ENCODE assay signal across 1 cellular context in genomic region chr7:138223402-138223872, GRCh38.
TF ChIP-seq lines count a peak whose summit lies in the region.

No MANE protein-coding gene starts in this region.

TF ChIP-seq in K562, 482 proteins besides CTCF, POLR2A, EP300 and RAD21 (continued from another document and continues in another):
- no peak for TF ChIP-seq GMEB1 (CRISPR knock-in tag; IDR thresholded peaks at IDR 0.05)
- no peak for TF ChIP-seq HOXB6 (CRISPR knock-in tag; IDR thresholded peaks at IDR 0.05; ENCODE audit: borderline replicate concordance)
- TF ChIP-seq ZNF507 (tag; conservative IDR thresholded peaks at IDR 0.05), result 0 out of 2 replicates have a peak, but pooled peaks have one; percentile 23
- TF ChIP-seq PRDM10 (IDR thresholded peaks at IDR 0.05; ENCODE audit: partially characterized antibody), result peak; percentile 33
- 0 out of 2 replicates have a peak, but pooled peaks have one; percentile 47 for TF ChIP-seq ZNF584 (CRISPR knock-in tag; IDR thresholded peaks at IDR 0.05; ENCODE audit: low read depth)
- TF ChIP-seq ATF1 (CRISPR knock-in tag; IDR thresholded peaks at IDR 0.05), result no peak
- TF ChIP-seq ATF1 (tag; IDR thresholded peaks at IDR 0.05), result peak; percentile 46; the same call in 1 of the 2 replicates
- TF ChIP-seq SRF (CRISPR knock-in tag; IDR thresholded peaks at IDR 0.05), result peak in 1 of 2 experiments; percentile 65; a peak in 1 of 4 replicates
- 0 out of 2 replicates have a peak, but pooled peaks have one; percentile 22 for TF ChIP-seq ZNF347 (CRISPR knock-in tag; IDR thresholded peaks at IDR 0.05; ENCODE audit: low read depth)
- 0 out of 4 replicates have a peak, but pooled peaks of 1 of the 2 experiments have one; percentile 20 for TF ChIP-seq FOXA3 (CRISPR knock-in tag; conservative IDR thresholded peaks at IDR 0.05 in 1 of 2, IDR thresholded peaks at IDR 0.05 in 1 of 2)
- TF ChIP-seq PHF21A (IDR thresholded peaks at IDR 0.05; ENCODE audit: borderline replicate concordance, low read depth), result no peak
- no peak for TF ChIP-seq ETS2 (tag; IDR thresholded peaks at IDR 0.05; ENCODE audit: borderline replicate concordance, poor library complexity, severe bottlenecking)
- peak; percentile 76; the same call in 1 of the 2 replicates for TF ChIP-seq HMBOX1 (IDR thresholded peaks at IDR 0.05)
- TF ChIP-seq NCOR1 (IDR thresholded peaks at IDR 0.05), result peak; percentile 68
- TF ChIP-seq ZNF778 (CRISPR knock-in tag; IDR thresholded peaks at IDR 0.05), result no peak
- TF ChIP-seq ZC3H8 (IDR thresholded peaks at IDR 0.05), result no peak
- peak; percentile 56; the same call in 1 of the 2 replicates for TF ChIP-seq SMARCA4 (IDR thresholded peaks at IDR 0.05)
- no peak for TF ChIP-seq CHD4 (IDR thresholded peaks at IDR 0.05; ENCODE audit: insufficient read depth, insufficient replicate concordance, low read depth, low read length, poor library complexity, severe bottlenecking)
- TF ChIP-seq ZNF668 (CRISPR knock-in tag; IDR thresholded peaks at IDR 0.05), result peak; percentile 95
- TF ChIP-seq KDM2B (CRISPR knock-in tag; IDR thresholded peaks at IDR 0.05), result peak; percentile 81; the same call in 1 of the 2 replicates
- TF ChIP-seq NONO (IDR thresholded peaks at IDR 0.05; ENCODE audit: low read depth in 2 of 2, low read length in 1 of 2), result 0 out of 4 replicates have a peak, but pooled peaks of 1 of the 2 experiments have one; percentile 16
- peak; percentile 86 for TF ChIP-seq BCL6 (CRISPR knock-in tag; IDR thresholded peaks at IDR 0.05)
- TF ChIP-seq NRF1 (conservative IDR thresholded peaks at IDR 0.05 in 1 of 2, IDR thresholded peaks at IDR 0.05 in 1 of 2), result no peak
- TF ChIP-seq ZNF699 (CRISPR knock-in tag; IDR thresholded peaks at IDR 0.05; ENCODE audit: insufficient replicate concordance), result peak; percentile 51
- TF ChIP-seq PCBP1 (IDR thresholded peaks at IDR 0.05; ENCODE audit: low read depth, low read length, poor library complexity, severe bottlenecking), result no peak
- TF ChIP-seq ZNF583 (CRISPR knock-in tag; IDR thresholded peaks at IDR 0.05), result peak; percentile 94
- TF ChIP-seq NFATC3 (IDR thresholded peaks at IDR 0.05), result no peak
- no peak for TF ChIP-seq ZSCAN29 (IDR thresholded peaks at IDR 0.05)
- peak; percentile 90 for TF ChIP-seq CBFA2T2 (conservative IDR thresholded peaks at IDR 0.05)
- no peak for TF ChIP-seq CBX5 (IDR thresholded peaks at IDR 0.05; ENCODE audit: borderline replicate concordance, low read depth)
- TF ChIP-seq KAT2B (IDR thresholded peaks at IDR 0.05; ENCODE audit: low read depth, low read length), result no peak
- no peak for TF ChIP-seq CHD1 (IDR thresholded peaks at IDR 0.05; ENCODE audit: low read length)
- TF ChIP-seq ZBTB17 (CRISPR knock-in tag; IDR thresholded peaks at IDR 0.05), result peak; percentile 87
- no peak for TF ChIP-seq NR2C1 (IDR thresholded peaks at IDR 0.05)
- TF ChIP-seq NR2C1 (tag; IDR thresholded peaks at IDR 0.05), result peak; percentile 56
- peak; percentile 92 for TF ChIP-seq IRF9 (tag; IDR thresholded peaks at IDR 0.05)
- TF ChIP-seq PPARD (CRISPR knock-in tag; IDR thresholded peaks at IDR 0.05), result peak; percentile 78; the same call in 1 of the 2 replicates
- TF ChIP-seq PTRF (tag; IDR thresholded peaks at IDR 0.05), result peak; percentile 82
- no peak for TF ChIP-seq HDAC2 (IDR thresholded peaks at IDR 0.05)
- TF ChIP-seq E2F3 (CRISPR knock-in tag; IDR thresholded peaks at IDR 0.05), result no peak
- peak; percentile 75 to 86; a peak in 2 of 4 replicates for TF ChIP-seq TEAD1 (CRISPR knock-in tag; IDR thresholded peaks at IDR 0.05)
- TF ChIP-seq BDP1 (IDR thresholded peaks at IDR 0.05; ENCODE audit: insufficient read depth, insufficient read length), result no peak
- peak; percentile 71 for TF ChIP-seq DPF2 (IDR thresholded peaks at IDR 0.05)
- peak; percentile 86 for TF ChIP-seq CREB3 (tag; conservative IDR thresholded peaks at IDR 0.05; ENCODE audit: low read depth)
- no peak for TF ChIP-seq MCM2 (IDR thresholded peaks at IDR 0.05; ENCODE audit: low read depth)
- 0 out of 2 replicates have a peak, but pooled peaks have one; percentile 27 for TF ChIP-seq CLOCK (CRISPR knock-in tag; IDR thresholded peaks at IDR 0.05; ENCODE audit: borderline replicate concordance)
- TF ChIP-seq CEBPG (CRISPR knock-in tag; IDR thresholded peaks at IDR 0.05), result no peak
- no peak for TF ChIP-seq CEBPG (tag; conservative IDR thresholded peaks at IDR 0.05 in 1 of 2, IDR thresholded peaks at IDR 0.05 in 1 of 2)
- peak; percentile 76 for TF ChIP-seq ZBTB12 (CRISPR knock-in tag; IDR thresholded peaks at IDR 0.05)
- no peak for TF ChIP-seq JUND (IDR thresholded peaks at IDR 0.05; ENCODE audit: borderline replicate concordance, low read depth, low read length)
- TF ChIP-seq JUND (tag; IDR thresholded peaks at IDR 0.05; ENCODE audit: borderline replicate concordance, low read depth, low read length), result 0 out of 3 replicates have a peak, but pooled peaks have one; percentile 42
- no peak for TF ChIP-seq RUNX1 (IDR thresholded peaks at IDR 0.05; ENCODE audit: low read depth)
- TF ChIP-seq GTF3C2 (IDR thresholded peaks at IDR 0.05; ENCODE audit: borderline replicate concordance, extremely low read depth, insufficient read length), result no peak
- peak; percentile 79; the same call in 1 of the 2 replicates for TF ChIP-seq ZFP1 (CRISPR knock-in tag; IDR thresholded peaks at IDR 0.05)
- no peak for TF ChIP-seq ZNF217 (CRISPR knock-in tag; IDR thresholded peaks at IDR 0.05)
- TF ChIP-seq ZNF134 (CRISPR knock-in tag; conservative IDR thresholded peaks at IDR 0.05), result peak; percentile 54; the same call in 1 of the 2 replicates
- TF ChIP-seq HMG20A (CRISPR knock-in tag; conservative IDR thresholded peaks at IDR 0.05), result 0 out of 2 replicates have a peak, but pooled peaks have one; percentile 43
